Comparison of ENCODE assay signal across 1 cellular context in the genomic region with DNA sequence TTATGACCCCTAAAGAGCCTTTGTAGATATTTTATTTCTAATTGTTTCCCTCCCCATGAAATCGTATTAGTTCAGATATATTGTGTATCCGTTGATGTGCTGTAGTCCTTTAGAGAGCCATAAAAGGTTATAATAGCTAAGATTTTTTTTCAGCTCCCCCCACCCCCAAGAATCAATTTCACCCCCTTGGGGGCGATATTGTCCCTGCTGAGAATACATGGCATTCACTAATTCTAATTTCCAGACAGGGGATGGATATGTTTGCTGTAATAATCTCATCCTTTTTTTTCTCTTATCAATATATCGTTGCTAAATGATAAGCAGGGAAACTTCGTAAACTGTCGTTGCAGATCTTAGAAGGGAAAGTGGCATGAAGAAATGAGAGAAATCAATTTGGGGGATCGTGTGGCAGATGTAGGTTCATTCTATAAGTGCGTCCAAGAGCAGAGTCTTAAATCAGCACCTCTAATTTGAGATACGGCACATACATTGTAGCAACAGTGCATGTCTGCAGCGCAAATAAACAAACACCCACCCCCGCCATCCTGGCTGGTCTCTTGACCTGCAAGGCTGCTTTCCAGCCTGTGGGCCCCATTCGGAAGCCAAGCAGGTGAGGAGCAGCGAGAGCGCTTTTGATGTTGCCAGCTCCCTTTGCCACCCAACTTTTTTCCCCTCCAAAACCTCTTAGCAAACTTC.
TF ChIP-seq lines count a peak whose summit lies in the region.

No MANE protein-coding gene starts in this region.

TF ChIP-seq in SK-N-SH treated with all-trans-retinoic acid at 6 μM for 48 hours, 23 proteins besides CTCF, POLR2A, EP300 and RAD21 (continued from another document):
- TF ChIP-seq, protein P1, sequence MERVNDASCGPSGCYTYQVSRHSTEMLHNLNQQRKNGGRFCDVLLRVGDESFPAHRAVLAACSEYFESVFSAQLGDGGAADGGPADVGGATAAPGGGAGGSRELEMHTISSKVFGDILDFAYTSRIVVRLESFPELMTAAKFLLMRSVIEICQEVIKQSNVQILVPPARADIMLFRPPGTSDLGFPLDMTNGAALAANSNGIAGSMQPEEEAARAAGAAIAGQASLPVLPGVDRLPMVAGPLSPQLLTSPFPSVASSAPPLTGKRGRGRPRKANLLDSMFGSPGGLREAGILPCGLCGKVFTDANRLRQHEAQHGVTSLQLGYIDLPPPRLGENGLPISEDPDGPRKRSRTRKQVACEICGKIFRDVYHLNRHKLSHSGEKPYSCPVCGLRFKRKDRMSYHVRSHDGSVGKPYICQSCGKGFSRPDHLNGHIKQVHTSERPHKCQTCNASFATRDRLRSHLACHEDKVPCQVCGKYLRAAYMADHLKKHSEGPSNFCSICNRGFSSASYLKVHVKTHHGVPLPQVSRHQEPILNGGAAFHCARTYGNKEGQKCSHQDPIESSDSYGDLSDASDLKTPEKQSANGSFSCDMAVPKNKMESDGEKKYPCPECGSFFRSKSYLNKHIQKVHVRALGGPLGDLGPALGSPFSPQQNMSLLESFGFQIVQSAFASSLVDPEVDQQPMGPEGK (CRISPR knock-in tag; IDR thresholded peaks at IDR 0.05; ENCODE audit: borderline replicate concordance): no peak
- TF ChIP-seq TCF4 (CRISPR knock-in tag; IDR thresholded peaks at IDR 0.05; ENCODE audit: borderline replicate concordance) (no peak), ZFP3 (CRISPR knock-in tag; IDR thresholded peaks at IDR 0.05) (no peak), ZC3H10 (CRISPR knock-in tag; IDR thresholded peaks at IDR 0.05) (no peak), CSDC2 (CRISPR knock-in tag; IDR thresholded peaks at IDR 0.05) (no peak)
